1 cellular context compared by ENCODE assay signal in genomic region chr16:49700928-49701685, GRCh38.
TF ChIP-seq lines count a peak whose summit lies in the region.

No MANE protein-coding gene starts in this region.

TF ChIP-seq in HEK293, 187 proteins besides CTCF, POLR2A, EP300 and RAD21 (continued from another document):
- TF ChIP-seq OSR2 (tag by site-specific recombination; IDR thresholded peaks at IDR 0.05) (no peak), ZNF677 (tag by site-specific recombination; IDR thresholded peaks at IDR 0.05) (no peak)
